Comparison of ENCODE assay signal across 26 cellular contexts in the genomic region with DNA sequence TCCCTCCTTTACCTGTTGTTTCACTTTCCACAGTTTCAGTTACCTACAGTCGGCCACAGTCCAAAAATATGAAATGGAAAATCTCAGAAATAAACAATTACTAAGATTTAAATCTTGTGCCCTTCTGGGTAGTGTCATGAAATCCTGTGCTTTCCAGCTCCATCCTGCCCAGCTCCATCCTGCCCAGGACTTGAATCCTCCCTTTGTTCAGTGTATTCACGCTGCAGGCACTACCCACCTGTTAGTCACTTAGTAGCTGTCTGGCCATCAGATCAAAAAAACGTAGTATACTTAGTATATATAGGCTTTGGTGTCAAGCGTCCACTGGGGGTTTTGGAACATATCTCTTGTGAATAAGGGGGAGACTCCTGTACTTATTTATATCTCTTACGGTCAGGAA.
"Had no signal": no experiment of that assay in that cellular context is flagged by ENCODE, and none has a peak within 500 bp of the region (broad histone marks: within the 10 kb centered on the region; RNA-seq: fewer than 3 reads in every experiment).

No MANE protein-coding gene starts in this region.

- H3K27ac Mint-ChIP-seq: activated CD8-positive, alpha-beta T cell treated with anti-CD3 and anti-CD28 coated beads, Interleukin-2, amount 10 ng/mL, durations not matched to agents 7 days and 5 days; activated naive CD8-positive, alpha-beta T cell treated with anti-CD3 and anti-CD28 coated beads, Interleukin-2, amount 10 ng/mL, durations not matched to agents 7 days and 5 days; T-helper 17 cell; WTC11 had no signal

- DNase-seq: activated CD4-positive, alpha-beta T cell treated with anti-CD3 and anti-CD28 coated beads for 48 hours; activated CD4-positive, alpha-beta T cell treated with anti-CD3 and anti-CD28 coated beads, Interleukin-2, amount 50 U/mL, for 4 hours; activated CD4-positive, CD25-positive, alpha-beta regulatory T cell treated with anti-CD3 and anti-CD28 coated beads, Interleukin-2, amount 50 U/mL, for 72 hours; activated CD8-positive, alpha-beta memory T cell treated with anti-CD3 and anti-CD28 coated beads, Interleukin-2, amount 50 U/mL, for 48 hours; activated CD8-positive, alpha-beta T cell treated with anti-CD3 and anti-CD28 coated beads, Interleukin-2, amount 10 ng/mL, durations not matched to agents 7 days and 5 days; activated naive CD4-positive, alpha-beta T cell treated with anti-CD3 and anti-CD28 coated beads, Interleukin-2, amount 50 U/mL, for 16 hours; activated naive CD8-positive, alpha-beta T cell treated with anti-CD3 and anti-CD28 coated beads, Interleukin-2, amount 10 ng/mL, durations not matched to agents 7 days and 5 days; activated T-cell treated with anti-CD3 and anti-CD28 coated beads, Interleukin-2, amount 50 U/mL, for 1 hour; adrenal gland; anterior cingulate cortex; central memory CD4-positive, alpha-beta T cell; Kasumi-1; NCI-H1048; NCI-H146; NCI-H187 treated with DMSO at 0.1 percent for 48 hours; NCI-H2081 treated with DMSO at 0.1 percent for 48 hours; NCI-H2171 treated with DMSO at 0.1 percent for 48 hours; NCI-H345; NCI-H510A; NCI-H526 treated with DMSO at 0.1 percent for 48 hours; SHP77; T-helper 17 cell; T-helper 9 cell had no signal

- H3K9me3 Mint-ChIP-seq: activated naive CD8-positive, alpha-beta T cell treated with anti-CD3 and anti-CD28 coated beads, Interleukin-2, amount 10 ng/mL, durations not matched to agents 7 days and 5 days; WTC11 had no signal

- ATAC-seq: activated CD8-positive, alpha-beta T cell treated with anti-CD3 and anti-CD28 coated beads, Interleukin-2, amount 10 ng/mL, durations not matched to agents 7 days and 5 days; K562; T-helper 17 cell; WTC11 had no signal

- H3K27me3 Mint-ChIP-seq: activated naive CD8-positive, alpha-beta T cell treated with anti-CD3 and anti-CD28 coated beads, Interleukin-2, amount 10 ng/mL, durations not matched to agents 7 days and 5 days; T-helper 17 cell had no signal

- H3K4me3 Mint-ChIP-seq: activated CD8-positive, alpha-beta T cell treated with anti-CD3 and anti-CD28 coated beads, Interleukin-2, amount 10 ng/mL, durations not matched to agents 7 days and 5 days; activated naive CD8-positive, alpha-beta T cell treated with anti-CD3 and anti-CD28 coated beads, Interleukin-2, amount 10 ng/mL, durations not matched to agents 7 days and 5 days; T-helper 17 cell; WTC11 had no signal

- H3K27ac ChIP-seq: adrenal gland, SJSA1 had no signal

- H3K4me3 ChIP-seq: adrenal gland, K562, SJSA1 had no signal

- H3K36me3 Mint-ChIP-seq: activated naive CD8-positive, alpha-beta T cell treated with anti-CD3 and anti-CD28 coated beads, Interleukin-2, amount 10 ng/mL, durations not matched to agents 7 days and 5 days; WTC11 had no signal

- H3K4me1 Mint-ChIP-seq: activated naive CD8-positive, alpha-beta T cell treated with anti-CD3 and anti-CD28 coated beads, Interleukin-2, amount 10 ng/mL, durations not matched to agents 7 days and 5 days; T-helper 17 cell had no signal
